Comparison of ENCODE assay signal across 9 cellular contexts in genomic region chr1:54153548-54154439, GRCh38. TPM values are rescaled to one million over a fixed set of nuclear protein-coding genes. Genes with fewer than 3 reads are reported as not detected.
DNase-seq lines count a peak whose midpoint lies in the region; TF ChIP-seq lines count a peak whose summit lies in the region.
"Had no signal": no experiment of that assay in that cellular context is flagged by ENCODE, and none has a peak within 500 bp of the region (broad histone marks: within the 10 kb centered on the region; RNA-seq: fewer than 3 reads in every experiment).

No MANE protein-coding gene starts in this region.

- H3K4me1 ChIP-seq in A673 (ENCODE audit: insufficient read depth, low read length, poor library complexity, severe bottlenecking), result no peaks in the 10 kb centered on the region
- peaks cover 4 to 9% (median 7%) of the 10 kb centered on the region in 4 donors for H3K4me1 ChIP-seq in liver (ENCODE audit: control insufficient read depth in 4 of 4, insufficient read depth in 4 of 4, low read length in 3 of 4)

- no TSS peak for BruUV-seq in A673 (replicated peaks; lab: Mats Ljungman, UMichigan)

- no peaks in the 10 kb centered on the region for H3K36me3 ChIP-seq in A673 (ENCODE audit: insufficient read depth, low read length, poor library complexity, severe bottlenecking)
- no peaks in the 10 kb centered on the region for H3K36me3 ChIP-seq in liver (ENCODE audit: control insufficient read depth in 4 of 4, insufficient read depth in 3 of 4, low read depth in 1 of 4, low read length in 3 of 4)

- CTCF ChIA-PET in A673 (lab: Charles Lee), result interaction anchor here (0.7 kb wide), 1 partner anchor 346 kb away, joined by 6 read pairs; no protein-coding TSS in a partner anchor

- no peaks in the 10 kb centered on the region for H3K36me3 Mint-ChIP-seq in brain

- TF ChIP-seq RAD21 in liver (IDR thresholded peaks at IDR 0.05), result peak in 1 of 2 donors; percentile 38

- intact Hi-C loops in A673 (cut with micrococcal nuclease; ENCODE audit: unreplicated experiment), result no loop called here

- peaks cover 10% of the 10 kb centered on the region for H3K27me3 Mint-ChIP-seq in brain

- peak overlapping the region; percentile 59 for H3K27ac ChIP-seq in A673 (ENCODE audit: low read depth, low read length, poor library complexity, severe bottlenecking)
- peak overlapping the region in 1 of 2 donors; percentile 33 for H3K27ac ChIP-seq in liver (ENCODE audit: low read depth in 1 of 2, low read length in 2 of 2)

- no peaks in the 10 kb centered on the region for H3K9me3 Mint-ChIP-seq in brain

- H3K4me1 Mint-ChIP-seq in brain, result peaks cover 15% of the 10 kb centered on the region

- H3K27me3 ChIP-seq in A673 (replicated peaks; ENCODE audit: insufficient read depth, low read depth, low read length, poor library complexity) (no peaks in the 10 kb centered on the region), liver (ENCODE audit: control insufficient read depth in 4 of 4, insufficient read depth in 4 of 4, low read length in 3 of 4) (no peaks in the 10 kb centered on the region)

- 46% methylated on average over 19 of the region's 19 CpGs for WGBS in liver

- H3K4me3 ChIP-seq in A673 (ENCODE audit: low read depth, low read length, poor library complexity, severe bottlenecking) (no peak overlapping the region), liver (ENCODE audit: low read depth in 1 of 3, low read length in 3 of 3) (no peak overlapping the region)

- POLR2A ChIA-PET in A673 (lab: Charles Lee; ENCODE audit: low non-redundant PET), result no interaction called here

- TF ChIP-seq CTCF in A673 (conservative IDR thresholded peaks at IDR 0.05; ENCODE audit: low read depth, low read length) (no peak), brain (conservative IDR thresholded peaks at IDR 0.05) (no peak), liver (IDR thresholded peaks at IDR 0.05; ENCODE audit: low read depth, low read length, missing input control) (no peak)

- DNase-seq in A673 (ENCODE audit: low spot score), result peak; percentile 77
- DNase-seq in LHCN-M2 (ENCODE audit: low read depth), result peak; percentile 51
- no peak for DNase-seq in DMS153 treated with DMSO at 0.1 percent for 48 hours (lab: John Stamatoyannopoulos, UW; ENCODE audit: unreplicated experiment)
- DNase-seq in occipital lobe (lab: John Stamatoyannopoulos, UW), result no peak
- DNase-seq in pons (ENCODE audit: low spot score), result no peak
- no peak for DNase-seq in NCI-H1105 treated with DMSO at 0.1 percent for 48 hours (lab: John Stamatoyannopoulos, UW)
- DNase-seq: activated naive CD4-positive, alpha-beta T cell treated with Interleukin-2 at 50 U/mL for 16 hours had no signal

- H3K4me3 Mint-ChIP-seq in brain, result no peak overlapping the region

- H3K9ac ChIP-seq in liver (ENCODE audit: low read depth in 1 of 2, low read length in 2 of 2), result no peak overlapping the region

- H3K9me3 ChIP-seq in A673 (ENCODE audit: low read depth, low read length, poor library complexity, severe bottlenecking) (no peaks in the 10 kb centered on the region), liver (ENCODE audit: control insufficient read depth in 4 of 4, low read length in 3 of 4) (no peaks in the 10 kb centered on the region)

- peak overlapping the region in 4 of 5 experiments; percentile 47 to 77 (median 68) for H3K27ac Mint-ChIP-seq in brain

TF ChIP-seq in liver, 16 proteins besides CTCF, POLR2A, EP300 and RAD21:
- TF ChIP-seq EGR1 (IDR thresholded peaks at IDR 0.05; ENCODE audit: low read depth in 2 of 2) (no peak), HNF4G (IDR thresholded peaks at IDR 0.05) (no peak), GABPA (IDR thresholded peaks at IDR 0.05 in 1 of 2, conservative IDR thresholded peaks at IDR 0.05 in 1 of 2) (no peak), SP1 (IDR thresholded peaks at IDR 0.05) (peak; percentile 72), HNF4A (conservative IDR thresholded peaks at IDR 0.05) (peak; percentile 49 to 62), RXRA (IDR thresholded peaks at IDR 0.05) (peak in 1 of 2 donors; percentile 51), YY1 (IDR thresholded peaks at IDR 0.05) (peak; percentile 41), ATF3 (IDR thresholded peaks at IDR 0.05) (no peak)

RNA-seq across cellular contexts. Expression of gene CDCP2, which starts 1.0 kb away (rescaled TPM):
- total RNA-seq in A673 (2021), result not detected in 2 replicates
- total RNA-seq in LHCN-M2 (2014; rRNA removed), result not detected in 2 replicates
- not detected for polyA plus RNA-seq in LHCN-M2 (2012)
- polyA plus RNA-seq in brain (ENCODE audit: insufficient read depth, low read depth, low replicate concordance), result not detected
- total RNA-seq in liver, result under 1 TPM in 1 of 2 donors, not detected in 1; under 0.01 TPM
- not detected for polyA plus RNA-seq in liver
- total RNA-seq in occipital lobe, result not detected

RNA-seq across cellular contexts. Expression of gene CYB5RL, which starts 46.0 kb away (rescaled TPM):
- total RNA-seq in A673 (2021), result 7.0 and 8.4 TPM in 2 replicates
- total RNA-seq in LHCN-M2 (2014; rRNA removed), result 6.9 and 8.2 TPM in 2 replicates
- 4.8 TPM for polyA plus RNA-seq in LHCN-M2 (2012)
- 6.1 TPM for polyA plus RNA-seq in brain (ENCODE audit: insufficient read depth, low read depth, low replicate concordance)
- total RNA-seq in liver, result 1 to 10 TPM; 3.6 to 4.5 TPM
- 1 to 10 TPM; 1.5 TPM for polyA plus RNA-seq in liver
- 4.4 TPM for total RNA-seq in occipital lobe

RNA-seq across cellular contexts. Expression of gene MRPL37, which starts 46.2 kb away (rescaled TPM):
- 84.6 and 90.3 TPM in 2 replicates for total RNA-seq in A673 (2021)
- 129 and 136 TPM in 2 replicates for total RNA-seq in LHCN-M2 (2014; rRNA removed)
- polyA plus RNA-seq in LHCN-M2 (2012), result 127 TPM
- polyA plus RNA-seq in brain (ENCODE audit: insufficient read depth, low read depth, low replicate concordance), result 130 TPM
- total RNA-seq in liver, result 10 to 100 TPM; 34.7 to 52.5 TPM
- polyA plus RNA-seq in liver, result 100 to 1,000 TPM in 1 of 2 donors, 10 to 100 TPM in 1; 86.0 to 114 TPM
- total RNA-seq in occipital lobe, result 29.2 TPM

Comparison
In these comparisons a context has a peak if more than half of its experiments do, and no peak if none do; other contexts are left out.
1. DNase-seq: peak in A673 (single experiment) and LHCN-M2 (single experiment); none in DMS153 treated with DMSO at 0.1 percent for 48 hours (single experiment), occipital lobe (single experiment), pons (single experiment) and NCI-H1105 treated with DMSO at 0.1 percent for 48 hours (single experiment).